7 cellular contexts compared by ENCODE assay signal in the genomic region with DNA sequence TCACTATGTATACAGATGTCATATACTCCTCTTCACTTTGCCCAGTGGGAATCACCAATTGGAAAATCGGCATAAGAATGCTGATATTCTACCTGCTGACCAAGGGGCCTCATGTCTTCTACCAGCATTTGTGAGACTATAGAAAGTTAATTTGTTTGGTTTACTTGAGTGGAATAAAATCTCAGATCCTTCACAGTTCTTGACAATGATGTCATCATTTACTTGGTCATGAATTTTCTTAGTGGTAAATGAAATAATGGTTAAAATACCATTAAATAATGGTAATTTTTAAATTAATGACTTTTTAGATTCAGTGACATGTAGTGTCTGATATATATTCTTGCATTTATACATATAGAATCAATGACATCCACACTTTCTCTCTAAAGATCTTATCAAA.
"Had no signal": no experiment of that assay in that cellular context is flagged by ENCODE, and none has a peak within 500 bp of the region (broad histone marks: within the 10 kb centered on the region; RNA-seq: fewer than 3 reads in every experiment).

No MANE protein-coding gene starts in this region.

- FAIRE-seq: G401.6, GM12891, GM12892, GM18507, GM19239 had no signal

- DNase-seq: GDM1, GF-D8 had no signal
